In the genomic region with DNA sequence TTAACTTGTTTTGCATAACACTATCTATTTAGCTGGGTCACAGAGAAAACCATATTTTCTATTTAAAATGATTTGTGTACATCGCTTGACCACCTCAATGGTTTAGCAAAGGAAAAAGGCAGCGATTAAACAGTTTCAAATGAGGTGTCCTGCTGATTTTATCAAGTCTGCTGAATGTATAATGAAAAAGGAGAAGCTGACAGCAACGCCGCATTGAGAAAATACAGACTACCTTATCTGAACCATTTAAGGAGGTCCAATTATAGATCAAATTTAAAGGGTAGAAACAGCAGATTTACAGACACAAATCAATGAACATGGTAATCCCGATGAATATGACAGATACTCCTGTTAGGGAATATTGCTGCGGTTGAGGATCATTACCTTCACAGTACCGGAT, we compare ENCODE assay signal across 21 cellular contexts. TPM values are rescaled to one million over a fixed set of nuclear protein-coding genes. Genes with fewer than 3 reads are reported as not detected.
DNase-seq lines count a peak whose midpoint lies in the region; ATAC-seq, FAIRE-seq and TF ChIP-seq lines count a peak whose summit lies in the region.
"Had no signal": no experiment of that assay in that cellular context is flagged by ENCODE, and none has a peak within 500 bp of the region (broad histone marks: within the 10 kb centered on the region; RNA-seq: fewer than 3 reads in every experiment).

No MANE protein-coding gene starts in this region.

- no peak overlapping the region for H2AFZ ChIP-seq in hepatocyte

- no peaks in the 10 kb centered on the region for H3K9me2 ChIP-seq in hepatocyte (replicated peaks; ENCODE audit: insufficient read depth)

- no peaks in the 10 kb centered on the region for H3K36me3 ChIP-seq in hepatocyte (replicated peaks; ENCODE audit: insufficient read depth, low read depth)

- peaks cover 48% of the 10 kb centered on the region for H4K20me1 ChIP-seq in hepatocyte (ENCODE audit: insufficient read depth, poor library complexity, severe bottlenecking)

- H3K79me2 ChIP-seq in hepatocyte = peaks cover 66% of the 10 kb centered on the region

- TF ChIP-seq CTCF in A549 (IDR thresholded peaks at IDR 0.05) (no peak), HL-60 (IDR thresholded peaks at IDR 0.05; ENCODE audit: insufficient read depth, low read length) (no peak), hepatocyte (IDR thresholded peaks at IDR 0.05; ENCODE audit: poor library complexity) (no peak)

- FAIRE-seq in A549 (lab: Jason Lieb, UNC) = no peak
- FAIRE-seq: GM18507 had no signal

- no peaks in the 10 kb centered on the region for H3K27me3 ChIP-seq in HL-60 (ENCODE audit: insufficient read depth, poor library complexity, severe bottlenecking)
- H3K27me3 ChIP-seq in hepatocyte = no peaks in the 10 kb centered on the region
- H3K27me3 ChIP-seq: BLaER1 had no signal

- no peak for TF ChIP-seq RAD21 in A549 (conservative IDR thresholded peaks at IDR 0.05 in 1 of 2, IDR thresholded peaks at IDR 0.05 in 1 of 2)

- CTCF ChIA-PET in A549 (lab: Yijun Ruan, JAX) = interaction anchor here (0.7 to 32.7 kb wide), 6 partner anchors 8 to 983 kb away, joined by 3 to 429 read pairs (median 11); partner anchors contain the start of gene PSMB7

- no peak overlapping the region for H3K27ac ChIP-seq in A549
- peak overlapping the region; percentile 98 for H3K27ac ChIP-seq in HL-60 (replicated peaks)
- peak overlapping the region; percentile 4 for H3K27ac ChIP-seq in hepatocyte
- H3K27ac ChIP-seq: BLaER1 had no signal

- POLR2A ChIA-PET in A549 (lab: Yijun Ruan, JAX) = interaction anchor here (0.9 to 1.1 kb wide), 2 partner anchors 9 to 11 kb away, joined by 3 read pairs; no protein-coding TSS in a partner anchor

- WGBS in A549 (ENCODE audit: missing lambda C conversion rate) = 80% methylated on average over 7 of the region's 7 CpGs
- WGBS in hepatocyte (ENCODE audit: low lambda C conversion rate, missing lambda C conversion rate) = 66% methylated on average over 7 of the region's 7 CpGs

- H3K4me2 ChIP-seq in A549 = peak overlapping the region; percentile 57
- no peak overlapping the region for H3K4me2 ChIP-seq in hepatocyte
- H3K4me2 ChIP-seq: BLaER1 had no signal

- ATAC-seq in A549 (no peak), SK-N-SH treated with all-trans-retinoic acid at 6 μM for 48 hours (no peak)
- ATAC-seq: PC-3 had no signal

- no peak for TF ChIP-seq POLR2A in A549 (IDR thresholded peaks at IDR 0.05; ENCODE audit: low read length)

- H3K4me3 ChIP-seq in A549 (no peak overlapping the region), HL-60 (replicated peaks; ENCODE audit: insufficient read depth, low read length) (peak overlapping the region; percentile 47), hepatocyte (no peak overlapping the region)
- H3K4me3 ChIP-seq: BLaER1 had no signal

- no peak for TF ChIP-seq EP300 in A549 (IDR thresholded peaks at IDR 0.05)

- H3K4me1 ChIP-seq in A549 = peaks cover 52% of the 10 kb centered on the region
- peaks cover 28% of the 10 kb centered on the region for H3K4me1 ChIP-seq in hepatocyte (ENCODE audit: insufficient read depth)

- H3K9me3 ChIP-seq in A549 (no peaks in the 10 kb centered on the region), hepatocyte (ENCODE audit: low read depth) (no peaks in the 10 kb centered on the region)
- H3K9me3 ChIP-seq: BLaER1 had no signal

- no peak for DNase-seq in A549 (ENCODE audit: low read depth in 1 of 2, low spot score in 1 of 2)
- no peak for DNase-seq in HL-60 (ENCODE audit: low read depth in 1 of 2, low spot score in 1 of 2)
- DNase-seq in hepatocyte (ENCODE audit: low spot score) = no peak
- no peak for DNase-seq in COR-L47 (lab: John Stamatoyannopoulos, UW)
- no peak for DNase-seq in activated naive CD4-positive, alpha-beta T cell treated with Interleukin-2 at 50 U/mL for 16 hours
- no peak for DNase-seq in HT-29 (ENCODE audit: low spot score)
- DNase-seq in activated CD8-positive, alpha-beta memory T cell treated with anti-CD3 and anti-CD28 coated beads for 24 hours = no peak
- DNase-seq: CD4-positive, alpha-beta T cell; H7; Kasumi-1; NCI-H1694; NCI-H2029 treated with DMSO at 0.1 percent for 48 hours; NCI-H446 treated with DMSO at 0.1 percent for 48 hours; NCI-H526; NCI-H82; NK-92 treated with Interleukin-12 subunit alpha and Interleukin-12 subunit beta, amount 100 ng/mL, for 24 hours; PC-3; SW 1271 had no signal

TF ChIP-seq in A549, 52 proteins besides CTCF, POLR2A, EP300 and RAD21:
- no peak for TF ChIP-seq JUNB (IDR thresholded peaks at IDR 0.05)
- no peak for TF ChIP-seq HOXA7 (CRISPR knock-in tag; IDR thresholded peaks at IDR 0.05)
- TF ChIP-seq FOSB (CRISPR knock-in tag; IDR thresholded peaks at IDR 0.05) = no peak
- TF ChIP-seq HDAC2 (IDR thresholded peaks at IDR 0.05) = no peak
- TF ChIP-seq, protein P1, sequence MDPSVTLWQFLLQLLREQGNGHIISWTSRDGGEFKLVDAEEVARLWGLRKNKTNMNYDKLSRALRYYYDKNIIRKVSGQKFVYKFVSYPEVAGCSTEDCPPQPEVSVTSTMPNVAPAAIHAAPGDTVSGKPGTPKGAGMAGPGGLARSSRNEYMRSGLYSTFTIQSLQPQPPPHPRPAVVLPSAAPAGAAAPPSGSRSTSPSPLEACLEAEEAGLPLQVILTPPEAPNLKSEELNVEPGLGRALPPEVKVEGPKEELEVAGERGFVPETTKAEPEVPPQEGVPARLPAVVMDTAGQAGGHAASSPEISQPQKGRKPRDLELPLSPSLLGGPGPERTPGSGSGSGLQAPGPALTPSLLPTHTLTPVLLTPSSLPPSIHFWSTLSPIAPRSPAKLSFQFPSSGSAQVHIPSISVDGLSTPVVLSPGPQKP (IDR thresholded peaks at IDR 0.05; ENCODE audit: low read depth, low read length) = no peak
- no peak for TF ChIP-seq ZC3H11A (IDR thresholded peaks at IDR 0.05)
- no peak for TF ChIP-seq KDM5A (IDR thresholded peaks at IDR 0.05)

TF ChIP-seq in SK-N-SH treated with all-trans-retinoic acid at 6 μM for 48 hours, 23 proteins besides CTCF, POLR2A, EP300 and RAD21:
- TF ChIP-seq TCF4 (CRISPR knock-in tag; IDR thresholded peaks at IDR 0.05; ENCODE audit: borderline replicate concordance) = peak; percentile 60; the same call in 1 of the 2 replicates
- TF ChIP-seq, protein P2, sequence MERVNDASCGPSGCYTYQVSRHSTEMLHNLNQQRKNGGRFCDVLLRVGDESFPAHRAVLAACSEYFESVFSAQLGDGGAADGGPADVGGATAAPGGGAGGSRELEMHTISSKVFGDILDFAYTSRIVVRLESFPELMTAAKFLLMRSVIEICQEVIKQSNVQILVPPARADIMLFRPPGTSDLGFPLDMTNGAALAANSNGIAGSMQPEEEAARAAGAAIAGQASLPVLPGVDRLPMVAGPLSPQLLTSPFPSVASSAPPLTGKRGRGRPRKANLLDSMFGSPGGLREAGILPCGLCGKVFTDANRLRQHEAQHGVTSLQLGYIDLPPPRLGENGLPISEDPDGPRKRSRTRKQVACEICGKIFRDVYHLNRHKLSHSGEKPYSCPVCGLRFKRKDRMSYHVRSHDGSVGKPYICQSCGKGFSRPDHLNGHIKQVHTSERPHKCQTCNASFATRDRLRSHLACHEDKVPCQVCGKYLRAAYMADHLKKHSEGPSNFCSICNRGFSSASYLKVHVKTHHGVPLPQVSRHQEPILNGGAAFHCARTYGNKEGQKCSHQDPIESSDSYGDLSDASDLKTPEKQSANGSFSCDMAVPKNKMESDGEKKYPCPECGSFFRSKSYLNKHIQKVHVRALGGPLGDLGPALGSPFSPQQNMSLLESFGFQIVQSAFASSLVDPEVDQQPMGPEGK (CRISPR knock-in tag; IDR thresholded peaks at IDR 0.05; ENCODE audit: borderline replicate concordance) = no peak
- TF ChIP-seq TSHZ2 (CRISPR knock-in tag; IDR thresholded peaks at IDR 0.05) = peak; percentile 57; the same call in 1 of the 2 replicates
- TF ChIP-seq BACH2 (CRISPR knock-in tag; IDR thresholded peaks at IDR 0.05; ENCODE audit: borderline replicate concordance) = no peak
- TF ChIP-seq CREB5 (CRISPR knock-in tag; IDR thresholded peaks at IDR 0.05; ENCODE audit: low read depth) = no peak

RNA-seq across cellular contexts. Expression of gene PSMB7, which starts 29.6 kb away (rescaled TPM):
- polyA plus RNA-seq in A549 (2011; rRNA removed) (418 and 429 TPM in 2 replicates), A549 (2017; fragmentation: RNase III; extraction: RNeasy Plus Mini Kit Qiagen cat#74134 plus additional on column Dnase treatment) (312 to 345 TPM (median 332 TPM) in 3 replicates), hepatocyte (189 and 226 TPM in 2 replicates)
- 371 and 377 TPM in 2 replicates for polyA plus RNA-seq in A549 (2012; cell fraction: cytosol; rRNA removed)
- polyA plus RNA-seq in A549 (2012; cell fraction: nucleus; rRNA removed) = 156 and 229 TPM in 2 replicates
- polyA minus RNA-seq in A549 (2011; rRNA and poly(A)+ RNA removed) = 209 and 238 TPM in 2 replicates
- total RNA-seq in hepatocyte = 197 and 212 TPM in 2 replicates
- 195 and 197 TPM in 2 replicates for total RNA-seq in HT-29 (2014; rRNA removed; shearing (Covaris generic))

Comparison
In these comparisons a context has a peak if more than half of its experiments do, and no peak if none do; other contexts are left out.
1. H3K27ac ChIP-seq: peak in HL-60 (single experiment) and hepatocyte (single experiment); none in A549 (0 of 2).